9 cellular contexts compared by ENCODE assay signal in genomic region chr3:52532517-52532837, GRCh38. TPM values are rescaled to one million over a fixed set of nuclear protein-coding genes. Genes with fewer than 3 reads are reported as not detected.
A peak's percentile ranks its signal among the peaks of the same experiment; 100 is the strongest.
DNase-seq lines count a peak whose midpoint lies in the region; ATAC-seq lines count a peak whose summit lies in the region.
"Had no signal": no experiment of that assay in that cellular context is flagged by ENCODE, and none has a peak within 500 bp of the region (broad histone marks: within the 10 kb centered on the region; RNA-seq: fewer than 3 reads in every experiment).

No MANE protein-coding gene starts in this region.

- peak overlapping the region in 1 of 2 donors; percentile 49 for H3K9ac ChIP-seq in mucosa of rectum (ENCODE audit: low read depth in 1 of 2, low read length in 2 of 2)

- ATAC-seq in GM19455 (IDR thresholded peaks at IDR 0.05; ENCODE audit: unreplicated experiment) (no peak), HG02798 (IDR thresholded peaks at IDR 0.05; ENCODE audit: poor library complexity, unreplicated experiment) (no peak)
- ATAC-seq: left colon had no signal

- no peaks in the 10 kb centered on the region for H3K9me3 ChIP-seq in SJSA1 (replicated peaks)
- no peaks in the 10 kb centered on the region for H3K9me3 ChIP-seq in mucosa of rectum (ENCODE audit: control insufficient read depth in 2 of 2, low read length in 2 of 2)

- H3K27ac ChIP-seq in SJSA1: no peak overlapping the region
- no peak overlapping the region for H3K27ac ChIP-seq in mucosa of rectum (ENCODE audit: low read depth in 2 of 2, low read length in 2 of 2)

- H3K4me1 ChIP-seq in SJSA1 (replicated peaks) (peaks cover 24% of the 10 kb centered on the region), mucosa of rectum (ENCODE audit: control insufficient read depth in 2 of 2, insufficient read depth in 2 of 2, low read length in 2 of 2) (peaks cover 7 to 20% of the 10 kb centered on the region in 2 donors)

- H3K36me3 ChIP-seq in SJSA1 (peaks cover 22% of the 10 kb centered on the region), mucosa of rectum (ENCODE audit: control insufficient read depth in 2 of 2, insufficient read depth in 2 of 2, low read length in 2 of 2) (peaks cover 5 to 8% of the 10 kb centered on the region in 2 donors)

- DNase-seq in activated naive CD4-positive, alpha-beta T cell treated with Interleukin-2 at 50 U/mL for 16 hours: peak; percentile 29
- DNase-seq in activated naive CD4-positive, alpha-beta T cell (lab: John Stamatoyannopoulos, UW): no peak
- DNase-seq in SJSA1 (ENCODE audit: low read depth in 1 of 2, low spot score in 2 of 2) (peak; percentile 62 to 80), ecto neural progenitor cell (ENCODE audit: low spot score) (peak; percentile 53), NCI-H1417 treated with DMSO at 0.1 percent for 48 hours (lab: John Stamatoyannopoulos, UW) (no peak)

- peak overlapping the region; percentile 86 for H3K4me3 ChIP-seq in SJSA1
- H3K4me3 ChIP-seq in mucosa of rectum (ENCODE audit: low read length in 2 of 2): peak overlapping the region; percentile 61 to 68

- no peaks in the 10 kb centered on the region for H3K27me3 ChIP-seq in SJSA1 (replicated peaks)
- no peaks in the 10 kb centered on the region for H3K27me3 ChIP-seq in mucosa of rectum (ENCODE audit: control insufficient read depth in 2 of 2, insufficient read depth in 2 of 2, low read length in 2 of 2)

RNA-seq across cellular contexts. Expression of gene NT5DC2, which starts 1.2 kb away (rescaled TPM):
- total RNA-seq in SJSA1 (2014; rRNA removed; shearing (Covaris generic)): 39.5 and 74.6 TPM in 2 replicates

RNA-seq across cellular contexts. Expression of gene UQCC5, which starts 3.9 kb away (rescaled TPM):
- total RNA-seq in SJSA1 (2014; rRNA removed; shearing (Covaris generic)): 1.1 and 37.2 TPM in 2 replicates

RNA-seq across cellular contexts. Expression of gene STAB1, which starts 37.3 kb away (rescaled TPM):
- not detected in 2 replicates for total RNA-seq in SJSA1 (2014; rRNA removed; shearing (Covaris generic))

Comparison
In these comparisons a context has a peak if more than half of its experiments do, and no peak if none do; other contexts are left out.
1. DNase-seq: peak in activated naive CD4-positive, alpha-beta T cell treated with Interleukin-2 at 50 U/mL for 16 hours (single experiment), SJSA1 (2 of 2) and ecto neural progenitor cell (single experiment); none in activated naive CD4-positive, alpha-beta T cell (0 of 4) and NCI-H1417 treated with DMSO at 0.1 percent for 48 hours (single experiment).